ENCODE assay signal across 37 cellular contexts in the genomic region with DNA sequence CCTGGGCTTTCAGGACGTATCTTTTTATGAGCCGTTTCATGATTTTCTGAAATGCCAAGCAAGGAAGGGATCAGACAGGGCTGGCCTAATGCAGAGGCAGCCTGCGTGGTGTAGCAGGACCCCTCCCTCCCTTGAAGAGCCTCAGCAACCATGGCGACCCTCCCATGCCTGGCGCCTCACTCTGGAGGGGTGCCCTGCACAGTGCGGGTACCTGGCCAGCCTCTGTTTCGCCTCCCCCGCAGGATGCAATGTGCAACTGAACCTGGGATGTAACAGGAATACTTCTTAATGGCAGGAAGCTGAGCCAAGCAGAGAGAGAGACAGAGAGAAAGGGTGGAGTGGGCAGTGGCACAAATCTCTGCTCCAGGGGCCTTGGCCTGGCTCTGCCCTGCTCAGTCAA. TPM values are rescaled to one million over a fixed set of nuclear protein-coding genes. Genes with fewer than 3 reads are reported as not detected.
"Had no signal": no experiment of that assay in that cellular context is flagged by ENCODE, and none has a peak within 500 bp of the region (broad histone marks: within the 10 kb centered on the region; RNA-seq: fewer than 3 reads in every experiment).

No MANE protein-coding gene starts in this region.

- ATAC-seq: activated T-cell treated with anti-CD3 and anti-CD28 coated beads, Interleukin-2, amount 50 U/mL, for 72 hours; activated T-helper 17 cell treated with anti-CD3 and anti-CD28 coated beads, Interleukin-2, amount 50 U/mL, for 72 hours; Panc1; SK-N-SH treated with all-trans-retinoic acid at 6 μM for 48 hours; T-cell; T-helper 17 cell had no signal

- H3K4me1 Mint-ChIP-seq: activated CD4-positive, alpha-beta memory T cell treated with anti-CD3 and anti-CD28 coated beads, Interleukin-2, amount 10 ng/mL, durations not matched to agents 7 days and 5 days; activated naive CD4-positive, alpha-beta T cell treated with anti-CD3 and anti-CD28 coated beads, Interleukin-2, amount 50 U/mL, for 24 hours; activated T-helper 17 cell treated with anti-CD3 and anti-CD28 coated beads, Interleukin-2, amount 50 U/mL, for 72 hours; T-cell had no signal

- H3K4me2 ChIP-seq: KMS-11 had no signal

- H3K9ac ChIP-seq: KMS-11 had no signal

- H3K4me3 Mint-ChIP-seq: activated CD4-positive, alpha-beta memory T cell treated with anti-CD3 and anti-CD28 coated beads, Interleukin-2, amount 10 ng/mL, durations not matched to agents 7 days and 5 days; activated naive CD4-positive, alpha-beta T cell treated with anti-CD3 and anti-CD28 coated beads, Interleukin-2, amount 50 U/mL, for 24 hours; activated naive CD8-positive, alpha-beta T cell treated with anti-CD3 and anti-CD28 coated beads, Interleukin-2, amount 10 ng/mL, durations not matched to agents 7 days and 5 days; activated T-cell treated with anti-CD3 and anti-CD28 coated beads, Interleukin-2, amount 50 U/mL, for 72 hours; activated T-helper 17 cell treated with anti-CD3 and anti-CD28 coated beads, Interleukin-2, amount 50 U/mL, for 72 hours; central memory CD8-positive, alpha-beta T cell; T-cell; T-helper 17 cell had no signal

- H3K27ac Mint-ChIP-seq: activated CD4-positive, alpha-beta memory T cell treated with anti-CD3 and anti-CD28 coated beads, Interleukin-2, amount 10 ng/mL, durations not matched to agents 7 days and 5 days; activated naive CD4-positive, alpha-beta T cell treated with anti-CD3 and anti-CD28 coated beads, Interleukin-2, amount 50 U/mL, for 24 hours; activated naive CD8-positive, alpha-beta T cell treated with anti-CD3 and anti-CD28 coated beads, Interleukin-2, amount 10 ng/mL, durations not matched to agents 7 days and 5 days; activated T-cell treated with anti-CD3 and anti-CD28 coated beads, Interleukin-2, amount 50 U/mL, for 72 hours; activated T-helper 17 cell treated with anti-CD3 and anti-CD28 coated beads, Interleukin-2, amount 50 U/mL, for 72 hours; T-cell; T-helper 17 cell had no signal

- H3K9me3 ChIP-seq: ascending aorta had no signal

- H3K36me3 ChIP-seq: ascending aorta, cardiac muscle cell had no signal

- DNase-seq: activated CD4-positive, alpha-beta memory T cell treated with anti-CD3 and anti-CD28 coated beads, Interleukin-2, amount 10 ng/mL, durations not matched to agents 7 days and 5 days; activated CD4-positive, alpha-beta T cell treated with anti-CD3 and anti-CD28 coated beads for 1 hour; activated CD4-positive, alpha-beta T cell treated with anti-CD3 and anti-CD28 coated beads for 48 hours; activated CD4-positive, CD25-positive, alpha-beta regulatory T cell; activated effector memory CD4-positive, alpha-beta T cell treated with anti-CD3 and anti-CD28 coated beads, Interleukin-2, amount 50 U/mL, for 16 hours; activated naive CD4-positive, alpha-beta T cell treated with Interleukin-2 at 50 U/mL for 16 hours; activated naive CD8-positive, alpha-beta T cell treated with anti-CD3 and anti-CD28 coated beads, Interleukin-2, amount 10 ng/mL, durations not matched to agents 7 days and 5 days; activated T-cell treated with anti-CD3 and anti-CD28 coated beads, Interleukin-2, amount 50 U/mL, for 1 hour; activated T-cell treated with anti-CD3 and anti-CD28 coated beads, Interleukin-2, amount 50 U/mL, for 72 hours; amygdala; MM.1S; MV-4-11; NCI-H1092; NCI-H1436 treated with DMSO at 0.1 percent for 48 hours; NCI-H1694 treated with DMSO at 0.1 percent for 48 hours; NCI-H2029; NCI-H2171 treated with DMSO at 0.1 percent for 48 hours; NCI-H2227 treated with DMSO at 0.1 percent for 48 hours; NCI-H446 treated with DMSO at 0.1 percent for 48 hours; NCI-H524; NCI-H69; SHP77 treated with DMSO at 0.1 percent for 48 hours; T-cell; T-helper 17 cell had no signal

- H3K27me3 ChIP-seq: ascending aorta had no signal

- H3K36me3 Mint-ChIP-seq: activated naive CD4-positive, alpha-beta T cell treated with anti-CD3 and anti-CD28 coated beads, Interleukin-2, amount 50 U/mL, for 24 hours; activated naive CD8-positive, alpha-beta T cell treated with anti-CD3 and anti-CD28 coated beads, Interleukin-2, amount 10 ng/mL, durations not matched to agents 7 days and 5 days; T-cell had no signal

- H3K27ac ChIP-seq: ascending aorta, cardiac muscle cell, KMS-11, VCaP had no signal

- H3K4me1 ChIP-seq: ascending aorta had no signal

- H3K4me3 ChIP-seq: ascending aorta, cardiac muscle cell had no signal

RNA-seq across cellular contexts. Expression of a gene that starts 23.3 kb away (rescaled TPM):
- total RNA-seq: activated CD4-positive, alpha-beta memory T cell treated with anti-CD3 and anti-CD28 coated beads, Interleukin-2, amount 10 ng/mL, durations not matched to agents 7 days and 5 days; activated CD8-positive, alpha-beta memory T cell treated with anti-CD3 and anti-CD28 coated beads for 36 hours; activated naive CD8-positive, alpha-beta T cell treated with anti-CD3 and anti-CD28 coated beads, Interleukin-2, amount 10 ng/mL, durations not matched to agents 7 days and 5 days; activated T-cell treated with anti-CD3 and anti-CD28 coated beads, Interleukin-2, amount 50 U/mL, for 72 hours; activated T-helper 17 cell treated with anti-CD3 and anti-CD28 coated beads, Interleukin-2, amount 50 U/mL, for 72 hours; ascending aorta; LHCN-M2; RPMI7951; SK-MEL-5; T-cell; T-helper 17 cell had no signal
- polyA plus RNA-seq: cardiac muscle cell had no signal
